ENCODE assay signal across 8 cellular contexts in the genomic region with DNA sequence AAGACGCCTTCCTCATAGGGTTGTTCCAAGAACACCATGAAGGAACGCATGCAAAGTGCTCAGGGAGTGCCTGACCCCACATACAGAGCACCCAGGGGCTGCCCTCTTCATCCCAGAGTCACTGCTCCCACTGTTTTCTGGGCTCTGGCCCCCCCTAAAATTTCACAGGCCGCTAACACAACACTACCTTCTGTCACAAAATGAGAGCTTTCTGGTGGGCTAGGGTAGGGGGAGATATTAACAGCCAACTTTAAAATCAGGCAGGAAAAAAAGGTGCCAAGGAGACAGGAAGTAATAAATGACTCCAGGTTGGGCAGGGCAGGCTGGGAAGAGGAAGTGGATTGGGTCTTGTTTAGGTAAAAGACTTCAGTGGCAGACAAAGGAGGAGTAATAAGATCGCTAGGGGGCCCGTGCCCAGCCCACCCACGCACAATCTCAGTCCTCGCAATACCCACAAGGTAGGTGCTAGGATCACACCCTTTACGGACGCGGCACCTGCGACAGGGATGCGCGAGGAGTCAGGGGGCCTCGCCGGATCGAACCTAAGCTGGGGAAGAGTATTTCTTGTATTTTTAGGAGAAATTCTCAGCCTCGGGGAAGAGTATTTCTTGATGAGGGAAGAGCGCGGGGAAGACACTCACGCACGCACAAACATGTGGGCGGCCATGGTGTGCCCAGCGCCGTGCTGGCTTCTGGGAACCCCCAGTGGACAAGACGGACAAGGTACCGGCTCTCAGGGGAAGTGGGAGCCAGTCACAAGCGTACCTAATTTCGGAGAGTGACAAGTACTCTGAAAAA.
DNase-seq lines count a peak whose midpoint lies in the region; ATAC-seq, FAIRE-seq and TF ChIP-seq lines count a peak whose summit lies in the region.

No MANE protein-coding gene starts in this region.

- no peak for ATAC-seq in stimulated activated memory B cell treated with anti-CD40 and anti-IgM and Interleukin-4, amounts not matched to agents 10 μg/mL and 1 μg/mL and 100 μg/mL, for 72 hours
- no peak for ATAC-seq in HG02759 (IDR thresholded peaks at IDR 0.05; ENCODE audit: unreplicated experiment)

- peak overlapping the region; percentile 67 for H3K4me3 ChIP-seq in HFF-Myc (replicated peaks; ENCODE audit: low read depth, low read length)
- peak overlapping the region; percentile 85 for H3K4me3 ChIP-seq in iPS-15b (ENCODE audit: low read depth, low read length)

- peak overlapping the region; percentile 85 for H3K9ac ChIP-seq in iPS-15b (ENCODE audit: low read depth, low read length)

- no peaks in the 10 kb centered on the region for H3K36me3 ChIP-seq in iPS-15b (ENCODE audit: control insufficient read depth, insufficient read depth, low read length)

- peaks cover 46% of the 10 kb centered on the region for H3K4me1 Mint-ChIP-seq in activated naive CD4-positive, alpha-beta T cell treated with anti-CD3 and anti-CD28 coated beads, Interleukin-2, amount 10 ng/mL, durations not matched to agents 7 days and 5 days
- H3K4me1 Mint-ChIP-seq in stimulated activated memory B cell treated with anti-CD40 and anti-IgM and Interleukin-4, amounts not matched to agents 10 μg/mL and 1 μg/mL and 100 μg/mL, for 72 hours = peaks cover 47% of the 10 kb centered on the region

- no peak for FAIRE-seq in urothelium cell line (lab: Jason Lieb, UNC)

- no peaks in the 10 kb centered on the region for H3K9me3 Mint-ChIP-seq in activated naive CD4-positive, alpha-beta T cell treated with anti-CD3 and anti-CD28 coated beads, Interleukin-2, amount 10 ng/mL, durations not matched to agents 7 days and 5 days
- no peaks in the 10 kb centered on the region for H3K9me3 Mint-ChIP-seq in stimulated activated memory B cell treated with anti-CD40 and anti-IgM and Interleukin-4, amounts not matched to agents 10 μg/mL and 1 μg/mL and 100 μg/mL, for 72 hours

- TF ChIP-seq CTCF in 22Rv1 (IDR thresholded peaks at IDR 0.05) (no peak), HFF-Myc (IDR thresholded peaks at IDR 0.05; ENCODE audit: low read depth, low read length, missing control alignments) (no peak)

- H3K27ac ChIP-seq in 22Rv1 = peak overlapping the region; percentile 87

- peaks cover 4% of the 10 kb centered on the region for H3K27me3 Mint-ChIP-seq in activated naive CD4-positive, alpha-beta T cell treated with anti-CD3 and anti-CD28 coated beads, Interleukin-2, amount 10 ng/mL, durations not matched to agents 7 days and 5 days
- H3K27me3 Mint-ChIP-seq in stimulated activated memory B cell treated with anti-CD40 and anti-IgM and Interleukin-4, amounts not matched to agents 10 μg/mL and 1 μg/mL and 100 μg/mL, for 72 hours = no peaks in the 10 kb centered on the region

- H3K4me3 Mint-ChIP-seq in activated naive CD4-positive, alpha-beta T cell treated with anti-CD3 and anti-CD28 coated beads, Interleukin-2, amount 10 ng/mL, durations not matched to agents 7 days and 5 days = peak overlapping the region; percentile 78
- H3K4me3 Mint-ChIP-seq in stimulated activated memory B cell treated with anti-CD40 and anti-IgM and Interleukin-4, amounts not matched to agents 10 μg/mL and 1 μg/mL and 100 μg/mL, for 72 hours = peak overlapping the region; percentile 90

- H3K27me3 ChIP-seq in iPS-15b (ENCODE audit: control insufficient read depth, insufficient read depth, low read length) = peaks cover 5% of the 10 kb centered on the region

- no peaks in the 10 kb centered on the region for H3K9me3 ChIP-seq in iPS-15b (ENCODE audit: control insufficient read depth, insufficient read depth, low read length)

- peaks cover 22% of the 10 kb centered on the region for H3K36me3 Mint-ChIP-seq in activated naive CD4-positive, alpha-beta T cell treated with anti-CD3 and anti-CD28 coated beads, Interleukin-2, amount 10 ng/mL, durations not matched to agents 7 days and 5 days
- H3K36me3 Mint-ChIP-seq in stimulated activated memory B cell treated with anti-CD40 and anti-IgM and Interleukin-4, amounts not matched to agents 10 μg/mL and 1 μg/mL and 100 μg/mL, for 72 hours = peaks cover 8% of the 10 kb centered on the region

- DNase-seq in HFF-Myc (ENCODE audit: extremely low read depth, low read depth) = no peak
- DNase-seq in activated naive CD4-positive, alpha-beta T cell treated with anti-CD3 and anti-CD28 coated beads, Interleukin-2, amount 10 ng/mL, durations not matched to agents 7 days and 5 days = no peak
- DNase-seq in urothelium cell line (ENCODE audit: low spot score) = no peak
- DNase-seq in GM03348 (ENCODE audit: low spot score) = no peak

- H3K4me1 ChIP-seq in iPS-15b (ENCODE audit: control insufficient read depth, insufficient read depth, low read length) = peaks cover 3% of the 10 kb centered on the region

- CTCF ChIA-PET in activated naive CD4-positive, alpha-beta T cell treated with anti-CD3 and anti-CD28 coated beads, Interleukin-2, amount 10 ng/mL, durations not matched to agents 7 days and 5 days (lab: Charles Lee) = no interaction called here

- H3K27ac Mint-ChIP-seq in activated naive CD4-positive, alpha-beta T cell treated with anti-CD3 and anti-CD28 coated beads, Interleukin-2, amount 10 ng/mL, durations not matched to agents 7 days and 5 days = peak overlapping the region; percentile 91
- H3K27ac Mint-ChIP-seq in stimulated activated memory B cell treated with anti-CD40 and anti-IgM and Interleukin-4, amounts not matched to agents 10 μg/mL and 1 μg/mL and 100 μg/mL, for 72 hours = peak overlapping the region; percentile 97
